Comparison of ENCODE assay signal across 9 cellular contexts in the genomic region with DNA sequence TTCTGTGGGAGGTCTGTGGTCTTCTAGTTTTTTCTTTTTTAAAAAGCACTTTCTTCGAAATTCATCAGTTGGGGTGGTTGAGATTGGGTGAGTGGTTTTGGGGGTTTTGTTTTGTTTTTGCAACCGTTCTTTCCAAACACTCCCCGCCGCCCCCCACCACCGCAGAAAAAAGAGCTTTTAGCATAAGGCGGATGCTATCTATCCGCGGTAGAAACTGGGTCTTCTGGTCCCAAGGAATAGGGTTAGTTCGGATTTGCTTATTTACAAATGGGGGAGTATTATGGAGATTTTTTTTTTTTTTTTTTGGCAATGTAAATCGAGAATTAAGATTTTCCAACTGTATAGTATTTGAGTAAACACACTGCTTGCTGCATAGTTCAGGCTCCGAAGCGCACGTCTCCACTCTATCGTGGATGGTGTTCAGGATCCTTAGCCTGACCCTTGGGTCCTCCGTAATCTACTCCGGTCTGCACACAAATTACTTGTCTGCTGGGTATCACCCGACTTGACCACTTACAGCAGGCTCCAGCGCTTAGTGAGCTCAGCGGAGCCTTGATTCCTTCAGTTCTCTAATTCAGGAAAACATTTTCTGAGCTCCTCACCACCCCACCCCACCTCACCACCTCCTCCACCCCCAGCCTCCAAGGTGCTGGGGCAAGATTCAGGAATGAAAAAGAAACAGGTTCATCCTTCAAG. TPM values are rescaled to one million over a fixed set of nuclear protein-coding genes. Genes with fewer than 3 reads are reported as not detected.
DNase-seq lines count a peak whose midpoint lies in the region; ATAC-seq and TF ChIP-seq lines count a peak whose summit lies in the region.
"Had no signal": no experiment of that assay in that cellular context is flagged by ENCODE, and none has a peak within 500 bp of the region (broad histone marks: within the 10 kb centered on the region; RNA-seq: fewer than 3 reads in every experiment).

No MANE protein-coding gene starts in this region.

- H3K4me2 ChIP-seq in fibroblast of lung (ENCODE audit: extremely low read depth, insufficient read depth, low read length) = peak overlapping the region; percentile 32

- peaks cover 8% of the 10 kb centered on the region for H3K4me1 Mint-ChIP-seq in T-helper 17 cell

- H4K20me1 ChIP-seq in fibroblast of lung (ENCODE audit: control insufficient read depth, extremely low read depth, insufficient read depth, low read length) = no peaks in the 10 kb centered on the region

- no peak overlapping the region for H3K9ac ChIP-seq in fibroblast of lung (ENCODE audit: insufficient read depth, low read length)

- no peaks in the 10 kb centered on the region for H3K4me1 ChIP-seq in fibroblast of lung (ENCODE audit: control insufficient read depth, extremely low read depth, insufficient read depth, low read length)

- H3K4me3 ChIP-seq in fibroblast of lung (replicated peaks in 1 of 4; ENCODE audit: control extremely low read depth in 1 of 4, insufficient read depth in 1 of 4, low read depth in 3 of 4, low read length in 4 of 4) = peak overlapping the region in 1 of 4 experiments; percentile 48
- peak overlapping the region; percentile 68 for H3K4me3 ChIP-seq in skeletal muscle cell (ENCODE audit: low read depth, low read length)

- H2AFZ ChIP-seq in fibroblast of lung (ENCODE audit: low read length) = no peak overlapping the region

- H3K4me3 Mint-ChIP-seq in T-helper 17 cell = peak overlapping the region; percentile 68

- peak; percentile 49 for DNase-seq in DMS 273 (lab: John Stamatoyannopoulos, UW; ENCODE audit: unreplicated experiment)
- DNase-seq in DMS 273 treated with DMSO at 0.1 percent for 48 hours (lab: John Stamatoyannopoulos, UW) = no peak
- no peak for DNase-seq in T-helper 17 cell
- DNase-seq in fibroblast of lung (ENCODE audit: low read depth in 2 of 2) = no peak
- no peak for DNase-seq in skeletal muscle cell (ENCODE audit: low read depth)
- no peak for DNase-seq in cerebellar nuclear complex (lab: John Stamatoyannopoulos, UW)

- peaks cover 10% of the 10 kb centered on the region for H3K36me3 Mint-ChIP-seq in T-helper 17 cell (ENCODE audit: low read depth)

- H3K9me3 ChIP-seq in T-helper 17 cell (ENCODE audit: control insufficient read depth, low read length, poor library complexity, severe bottlenecking) (no peaks in the 10 kb centered on the region), fibroblast of lung (ENCODE audit: control insufficient read depth, insufficient read depth, low read depth, low read length) (no peaks in the 10 kb centered on the region)

- H3K27me3 ChIP-seq in fibroblast of lung (ENCODE audit: control insufficient read depth, insufficient read depth, low read length) = peaks cover 24% of the 10 kb centered on the region

- H3K27me3 Mint-ChIP-seq in T-helper 17 cell = peaks cover 66% of the 10 kb centered on the region

- no peak for ATAC-seq in T-helper 17 cell
- no peak for ATAC-seq in GM21825 (IDR thresholded peaks at IDR 0.05; ENCODE audit: unreplicated experiment)
- no peak for ATAC-seq in GM19455 (IDR thresholded peaks at IDR 0.05; ENCODE audit: unreplicated experiment)

- TF ChIP-seq CTCF in fibroblast of lung (conservative IDR thresholded peaks at IDR 0.05 in 1 of 2, IDR thresholded peaks at IDR 0.05 in 1 of 2; ENCODE audit: low read depth in 1 of 2, low read length in 2 of 2) = no peak

- no peak overlapping the region for H3K27ac ChIP-seq in fibroblast of lung (ENCODE audit: insufficient read depth, low read length)
- H3K27ac ChIP-seq: 22Rv1 had no signal

- no peaks in the 10 kb centered on the region for H3K36me3 ChIP-seq in fibroblast of lung (ENCODE audit: control insufficient read depth, insufficient read depth, low read length)

- H3K27ac Mint-ChIP-seq in T-helper 17 cell = no peak overlapping the region

- H3K79me2 ChIP-seq in fibroblast of lung (ENCODE audit: control insufficient read depth, insufficient read depth, low read length) = no peaks in the 10 kb centered on the region

RNA-seq across cellular contexts. Expression of a gene that starts 0.8 kb away (rescaled TPM):
- not detected for total RNA-seq in T-helper 17 cell
- total RNA-seq in fibroblast of lung = 2.1 and 3.1 TPM in 2 replicates
- polyA plus RNA-seq in fibroblast of lung = 1.2 and 2.2 TPM in 2 replicates
- polyA plus RNA-seq in fibroblast of lung (2012) = 0.85 and 1.2 TPM in 2 replicates
- polyA minus RNA-seq in fibroblast of lung (ENCODE audit: low replicate concordance) = 1.1 and 3.1 TPM in 2 replicates
